In the genomic region with DNA sequence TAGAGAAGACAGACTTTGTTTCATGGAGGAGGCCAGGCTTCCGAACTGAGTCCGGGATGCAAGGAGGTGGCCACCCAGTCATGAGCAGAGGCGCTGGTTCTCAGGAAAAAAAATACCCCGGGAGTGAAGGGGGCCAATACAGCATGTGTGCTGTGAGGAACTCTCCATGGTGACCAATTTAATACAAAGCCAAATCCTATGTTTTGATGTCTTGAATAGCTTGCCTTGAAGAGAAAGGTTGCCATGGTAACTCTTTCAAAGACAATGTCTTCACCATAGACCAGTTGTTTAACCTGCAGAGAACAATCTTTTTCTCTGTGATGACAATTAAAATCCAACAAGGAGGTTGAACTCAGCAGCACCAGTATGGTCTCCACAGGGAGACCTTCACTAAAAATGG, we compare ENCODE assay signal across 14 cellular contexts.
"Had no signal": no experiment of that assay in that cellular context is flagged by ENCODE, and none has a peak within 500 bp of the region (broad histone marks: within the 10 kb centered on the region; RNA-seq: fewer than 3 reads in every experiment).

No MANE protein-coding gene starts in this region.

- H3K27ac ChIP-seq: ascending aorta, foreskin keratinocyte, ovary, testis, upper lobe of right lung had no signal

- H3K4me3 ChIP-seq: ascending aorta, ovary, testis, upper lobe of right lung had no signal

- H3K27me3 ChIP-seq: ascending aorta, foreskin keratinocyte, ovary, testis had no signal

- H3K36me3 ChIP-seq: ascending aorta, ovary, upper lobe of right lung had no signal

- H3K9me3 ChIP-seq: ascending aorta, ovary, testis, upper lobe of right lung had no signal

- H3K4me1 ChIP-seq: ascending aorta, foreskin keratinocyte, testis, upper lobe of right lung had no signal

- DNase-seq: activated CD4-positive, alpha-beta T cell treated with anti-CD3 and anti-CD28 coated beads for 48 hours; activated CD8-positive, alpha-beta memory T cell treated with anti-CD3 and anti-CD28 coated beads for 24 hours; activated naive CD4-positive, alpha-beta T cell treated with Interleukin-2 at 50 U/mL for 16 hours; activated naive CD8-positive, alpha-beta T cell treated with anti-CD3 and anti-CD28 coated beads, Interleukin-2, amount 50 U/mL, for 24 hours; foreskin keratinocyte; head of caudate nucleus; mammary epithelial cell; ovary; stimulated activated CD4-positive, alpha-beta T cell treated with anti-CD3 and anti-CD28 coated beads, Interleukin-4, amount 100 ng/mL, for 1 hour; stimulated activated CD8-positive, alpha-beta memory T cell treated with anti-CD3 and anti-CD28 coated beads, Interleukin-4, amount 100 ng/mL, for 48 hours; testis; upper lobe of right lung had no signal

- ATAC-seq: activated naive CD8-positive, alpha-beta T cell treated with anti-CD3 and anti-CD28 coated beads, Interleukin-2, amount 50 U/mL, for 24 hours; foreskin keratinocyte; upper lobe of right lung; WTC11 had no signal
